30 cellular contexts compared by ENCODE assay signal in genomic region chr16:68423771-68424170, GRCh38. TPM values are rescaled to one million over a fixed set of nuclear protein-coding genes. Genes with fewer than 3 reads are reported as not detected.
"Had no signal": no experiment of that assay in that cellular context is flagged by ENCODE, and none has a peak within 500 bp of the region (broad histone marks: within the 10 kb centered on the region; RNA-seq: fewer than 3 reads in every experiment).

No MANE protein-coding gene starts in this region.

- H3K4me1 ChIP-seq: gastrocnemius medialis, left lung, suprapubic skin, upper lobe of right lung, uterus had no signal

- ATAC-seq: effector memory CD8-positive, alpha-beta T cell; gastrocnemius medialis; left cardiac atrium; left lung; naive thymus-derived CD8-positive, alpha-beta T cell; sciatic nerve; stimulated activated naive CD8-positive, alpha-beta T cell treated with anti-CD3 and anti-CD28 coated beads, Interleukin-15, amount 100 ng/mL, for 72 hours; upper lobe of right lung had no signal

- H3K9me3 Mint-ChIP-seq: effector memory CD8-positive, alpha-beta T cell; naive thymus-derived CD8-positive, alpha-beta T cell; stimulated activated naive CD8-positive, alpha-beta T cell treated with anti-CD3 and anti-CD28 coated beads, Interleukin-15, amount 100 ng/mL, for 72 hours had no signal

- DNase-seq: dermis blood vessel endothelial cell; effector memory CD8-positive, alpha-beta T cell; erythroblast; foreskin fibroblast; gastrocnemius medialis; hippocampal formation; left cardiac atrium; mammary epithelial cell; mesendoderm; naive thymus-derived CD8-positive, alpha-beta T cell; occipital lobe; ovary; posterior cingulate gyrus; stimulated activated CD4-positive, alpha-beta T cell treated with anti-CD3 and anti-CD28 coated beads, Interleukin-12 subunit alpha, Interleukin-12 subunit beta, amount 100 ng/mL, for 4 hours; stimulated activated CD4-positive, alpha-beta T cell treated with anti-CD3 and anti-CD28 coated beads, Interleukin-1b, Interleukin-23, amount 100 ng/mL, for 48 hours; stimulated activated CD4-positive, alpha-beta T cell treated with anti-CD3 and anti-CD28 coated beads, Interleukin-4, amount 100 ng/mL, for 1 hour; stimulated activated CD8-positive, alpha-beta memory T cell treated with anti-CD3 and anti-CD28 coated beads, Interleukin-4, amount 100 ng/mL, for 48 hours; stimulated activated naive CD4-positive, alpha-beta T cell; stimulated activated naive CD8-positive, alpha-beta T cell treated with anti-CD3 and anti-CD28 coated beads, Interleukin-15, amount 100 ng/mL, for 72 hours; transverse colon; upper lobe of right lung; uterus had no signal

- H3K36me3 ChIP-seq: gastrocnemius medialis, left lung, ovary, suprapubic skin, transverse colon, upper lobe of right lung, uterus had no signal

- H3K9me3 ChIP-seq: gastrocnemius medialis, left lung, ovary, suprapubic skin, transverse colon, upper lobe of right lung, uterus had no signal

- H3K27me3 Mint-ChIP-seq: naive thymus-derived CD8-positive, alpha-beta T cell; stimulated activated naive CD8-positive, alpha-beta T cell treated with anti-CD3 and anti-CD28 coated beads, Interleukin-15, amount 100 ng/mL, for 72 hours had no signal

- H3K27ac Mint-ChIP-seq: effector memory CD8-positive, alpha-beta T cell; naive thymus-derived CD8-positive, alpha-beta T cell had no signal

- H3K27me3 ChIP-seq: gastrocnemius medialis, left lung, ovary, suprapubic skin, transverse colon, upper lobe of right lung, uterus had no signal

- H3K4me3 ChIP-seq: coronary artery, gastrocnemius medialis, left lung, ovary, smooth muscle cell, suprapubic skin, transverse colon, upper lobe of right lung, uterus had no signal

- H3K36me3 Mint-ChIP-seq: naive thymus-derived CD8-positive, alpha-beta T cell had no signal

- H3K4me3 Mint-ChIP-seq: effector memory CD8-positive, alpha-beta T cell; naive thymus-derived CD8-positive, alpha-beta T cell; stimulated activated naive CD8-positive, alpha-beta T cell treated with anti-CD3 and anti-CD28 coated beads, Interleukin-15, amount 100 ng/mL, for 72 hours had no signal

- H3K27ac ChIP-seq: coronary artery, gastrocnemius medialis, left lung, ovary, suprapubic skin, transverse colon, upper lobe of right lung, uterus had no signal

RNA-seq across cellular contexts. Expression of gene SMPD3, which starts 24.5 kb away (rescaled TPM):
- total RNA-seq: glomerular endothelial cell, mammary epithelial cell, myocyte, pulmonary artery endothelial cell had no signal
- polyA plus RNA-seq: mammary epithelial cell had no signal
